ENCODE assay signal across 8 cellular contexts in genomic region chr7:100132697-100133137, GRCh38. TPM values are rescaled to one million over a fixed set of nuclear protein-coding genes. Genes with fewer than 3 reads are reported as not detected.
DNase-seq lines count a peak whose midpoint lies in the region; ATAC-seq, FAIRE-seq and TF ChIP-seq lines count a peak whose summit lies in the region.

No MANE protein-coding gene starts in this region.

- DNase-seq in DMS114 treated with DMSO at 0.1 percent for 48 hours (lab: John Stamatoyannopoulos, UW; ENCODE audit: unreplicated experiment): peak; percentile 48
- peak; percentile 64 for DNase-seq in HCEC 1CT
- DNase-seq in NCI-H187 treated with DMSO at 0.1 percent for 48 hours (lab: John Stamatoyannopoulos, UW): peak; percentile 29
- peak; percentile 54 for DNase-seq in T-helper 2 cell treated with Interferon-gamma antibody and Interleukin-4, amounts not matched to agents 5 μg/mL and 100 μg/mL, for 36 hours (ENCODE audit: low spot score)
- DNase-seq in K562 (ENCODE audit: extremely low read depth in 1 of 4, low spot score in 3 of 4): peak; percentile 76 to 87 (median 84)
- DNase-seq in inferior parietal cortex (ENCODE audit: extremely low spot score): peak; percentile 52
- DNase-seq in stimulated activated CD4-positive, alpha-beta T cell treated with anti-CD3 and anti-CD28 coated beads, Interleukin-2, amount 100 ng/mL, for 24 hours: peak; percentile 66 to 68

- H3K4me1 ChIP-seq in K562 (replicated peaks in 1 of 2; ENCODE audit: control insufficient read depth in 2 of 2, insufficient read depth in 2 of 2, low read length in 2 of 2): peaks cover 10% of the 10 kb centered on the region in 2 experiments

- no peak overlapping the region for H3K4me3 Mint-ChIP-seq in T-helper 2 cell treated with Interferon-gamma antibody and Interleukin-4, amounts not matched to agents 5 μg/mL and 100 μg/mL, for 36 hours

- in situ Hi-C loops in K562 (cut with MboI): loop anchor here (5.0 kb wide), 2 partner anchors 80 to 215 kb away; no protein-coding TSS in a partner anchor

- CTCF ChIA-PET in K562 (lab: Yijun Ruan, JAX; ENCODE audit: low intra/inter-chr PET ratio): interaction anchor here (0.6 to 4.8 kb wide), 8 partner anchors 44 to 351 kb away, joined by 3 to 54 read pairs (median 4); partner anchors contain the start of genes COPS6 and NYAP1

- no peaks in the 10 kb centered on the region for H3K9me3 Mint-ChIP-seq in T-helper 2 cell treated with Interferon-gamma antibody and Interleukin-4, amounts not matched to agents 5 μg/mL and 100 μg/mL, for 36 hours

- no peak overlapping the region; a peak in 1 of 4 replicates for H3K9ac ChIP-seq in K562 (ENCODE audit: insufficient read depth in 1 of 2, low read depth in 2 of 2, low read length in 2 of 2)

- 4% methylated on average over 3 of the region's 3 CpGs for WGBS in K562 (ENCODE audit: insufficient coverage, low coverage, missing lambda C conversion rate)

- H2AFZ ChIP-seq in K562 (ENCODE audit: low read depth, low read length): peak overlapping the region; percentile 61

- peak; percentile 93 for ATAC-seq in K562
- ATAC-seq in GM18873 (IDR thresholded peaks at IDR 0.05; ENCODE audit: low FRiP score, unreplicated experiment): no peak

- H3K27me3 Mint-ChIP-seq in T-helper 2 cell treated with Interferon-gamma antibody and Interleukin-4, amounts not matched to agents 5 μg/mL and 100 μg/mL, for 36 hours (ENCODE audit: low read depth): peaks cover 2% of the 10 kb centered on the region

- H3K9me3 ChIP-seq in K562 (replicated peaks; ENCODE audit: control insufficient read depth, insufficient read depth, low read depth, low read length): no peaks in the 10 kb centered on the region

- peak overlapping the region; percentile 47 for H3K4me2 ChIP-seq in K562 (ENCODE audit: insufficient read depth, low read length)

- no peak for TF ChIP-seq EP300 in K562 (IDR thresholded peaks at IDR 0.05; ENCODE audit: low read length)

- no peaks in the 10 kb centered on the region for H4K20me1 ChIP-seq in K562 (replicated peaks; ENCODE audit: control insufficient read depth, insufficient read depth, low read length)

- no peak overlapping the region for H3K27ac Mint-ChIP-seq in T-helper 2 cell treated with Interferon-gamma antibody and Interleukin-4, amounts not matched to agents 5 μg/mL and 100 μg/mL, for 36 hours

- intact Hi-C loops in K562 (cut with micrococcal nuclease): loop anchor here (1.0 to 2.0 kb wide), 4 partner anchors 56 to 274 kb away; no protein-coding TSS in a partner anchor

- peaks cover 10% of the 10 kb centered on the region for H3K4me1 Mint-ChIP-seq in T-helper 2 cell treated with Interferon-gamma antibody and Interleukin-4, amounts not matched to agents 5 μg/mL and 100 μg/mL, for 36 hours (ENCODE audit: low read depth)

- no peaks in the 10 kb centered on the region for H3K36me3 ChIP-seq in K562 (ENCODE audit: control insufficient read depth, insufficient read depth, low read length)

- H3K79me2 ChIP-seq in K562 (ENCODE audit: control insufficient read depth, insufficient read depth, low read length): peaks cover 3% of the 10 kb centered on the region; the same call in 2 of the 3 replicates

- TF ChIP-seq POLR2A in K562 (conservative IDR thresholded peaks at IDR 0.05): no peak

- H3K9me1 ChIP-seq in K562 (ENCODE audit: control insufficient read depth, insufficient read depth, low read length): no peaks in the 10 kb centered on the region

- H3K36me3 Mint-ChIP-seq in T-helper 2 cell treated with Interferon-gamma antibody and Interleukin-4, amounts not matched to agents 5 μg/mL and 100 μg/mL, for 36 hours (ENCODE audit: low read depth): no peaks in the 10 kb centered on the region

- no peak overlapping the region for H3K4me3 ChIP-seq in K562

- POLR2A ChIA-PET in K562 (lab: Yijun Ruan, JAX): interaction anchor here (0.7 to 3.8 kb wide), 10 partner anchors 9 to 297 kb away, joined by 3 to 13 read pairs (median 3); partner anchors contain the start of genes GPC2, LAMTOR4 and MEPCE

- peak; percentile 93 for FAIRE-seq in K562 (lab: Jason Lieb, UNC)

- no peaks in the 10 kb centered on the region; a peak in 2 of 5 replicates for H3K27me3 ChIP-seq in K562 (ENCODE audit: control insufficient read depth in 2 of 2, insufficient read depth in 2 of 2, low read length in 2 of 2)

- TF ChIP-seq CTCF in K562 (IDR thresholded peaks at IDR 0.05 in 2 of 3, conservative IDR thresholded peaks at IDR 0.05 in 1 of 3; ENCODE audit: insufficient read depth in 2 of 3, low read depth in 1 of 3, low read length in 3 of 3): peak; percentile 98 to 99 (median 98)

- peak; percentile 99 for TF ChIP-seq RAD21 in K562 (CRISPR knock-in tag; conservative IDR thresholded peaks at IDR 0.05 in 1 of 2, IDR thresholded peaks at IDR 0.05 in 1 of 2)

- no peak overlapping the region for H3K27ac ChIP-seq in K562 (ENCODE audit: extremely low read depth, low read depth, low read length)

- BruUV-seq in K562 (replicated peaks; lab: Mats Ljungman, UMichigan): no TSS peak

RNA-seq across cellular contexts. Expression of gene MBLAC1, which starts 6.0 kb away (rescaled TPM):
- total RNA-seq in K562 (2011; cell fraction: chromatin; rRNA removed; ENCODE audit: low replicate concordance): 0.56 and 1.9 TPM in 2 replicates
- 2.0 and 2.1 TPM in 2 replicates for total RNA-seq in K562 (2011; cell fraction: nucleolus; rRNA removed)
- 1.6 and 2.3 TPM in 2 replicates for total RNA-seq in K562 (2011; cell fraction: nucleoplasm; rRNA removed)
- total RNA-seq in K562 (2014; rRNA removed): 2.9 and 4.4 TPM in 2 replicates
- total RNA-seq in K562 (2014; rRNA removed; fragmentation: Illumina TruSeq; extraction: Trizol): 0.36 and 0.48 TPM in 2 replicates
- total RNA-seq in K562 (2015; rRNA removed; fragmentation: Illumina TruSeq; extraction: Trizol): 0.98 TPM in 2 replicates
- total RNA-seq in K562 (2021): 2.1 and 3.1 TPM in 2 replicates
- polyA plus RNA-seq in K562 (2011; rRNA removed): 0.52 and 0.54 TPM in 2 replicates
- 0.50 and 2.0 TPM in 2 replicates for polyA plus RNA-seq in K562 (2011; cell fraction: cytosol; rRNA removed)
- 0.69 and 1.1 TPM in 2 replicates for polyA plus RNA-seq in K562 (2011; cell fraction: nucleus; rRNA removed)
- 1.3 and 1.5 TPM in 2 replicates for polyA plus RNA-seq in K562 (2012)
- polyA plus RNA-seq in K562 (2014; fragmentation: Illumina TruSeq; extraction: Trizol): 0.21 and 0.69 TPM in 2 replicates
- under 1 TPM; 0.03 TPM for polyA plus RNA-seq in K562 (2014; fragmentation: Nextera tagmentation; extraction: Ambion mirVana)
- polyA plus RNA-seq in K562 (2014; rRNA removed): 1.6 and 2.3 TPM in 2 replicates
- polyA minus RNA-seq in K562 (2011; rRNA and poly(A)+ RNA removed): 0.15 TPM in 1 of 2 replicates, not detected in the other
- 0.95 TPM in 1 of 2 replicates, not detected in the other for polyA minus RNA-seq in K562 (2011; cell fraction: cytosol; rRNA and poly(A)+ RNA removed)
- 0.54 and 1.1 TPM in 2 replicates for polyA minus RNA-seq in K562 (2011; cell fraction: nucleus; rRNA and poly(A)+ RNA removed)

RNA-seq across cellular contexts. Expression of gene CNPY4, which starts 13.3 kb away (rescaled TPM):
- 6.2 and 14.1 TPM in 2 replicates for total RNA-seq in K562 (2011; cell fraction: chromatin; rRNA removed; ENCODE audit: low replicate concordance)
- 10.7 and 14.8 TPM in 2 replicates for total RNA-seq in K562 (2011; cell fraction: nucleolus; rRNA removed)
- total RNA-seq in K562 (2011; cell fraction: nucleoplasm; rRNA removed): 13.4 and 13.9 TPM in 2 replicates
- total RNA-seq in K562 (2014; rRNA removed) (5.9 and 7.6 TPM in 2 replicates), K562 (2014; rRNA removed; fragmentation: Illumina TruSeq; extraction: Trizol) (7.7 and 9.2 TPM in 2 replicates), K562 (2015; rRNA removed; fragmentation: Illumina TruSeq; extraction: Trizol) (10.2 and 11.2 TPM in 2 replicates), K562 (2021) (5.1 and 5.5 TPM in 2 replicates)
- polyA plus RNA-seq in K562 (2011; rRNA removed) (4.9 and 7.0 TPM in 2 replicates), K562 (2014; fragmentation: Illumina TruSeq; extraction: Trizol) (6.4 and 8.6 TPM in 2 replicates), K562 (2014; fragmentation: Nextera tagmentation; extraction: Ambion mirVana) (1 to 10 TPM; 1.9 to 6.3 TPM), K562 (2014; rRNA removed) (6.3 and 7.0 TPM in 2 replicates)
- polyA plus RNA-seq in K562 (2011; cell fraction: cytosol; rRNA removed): 3.9 and 5.4 TPM in 2 replicates
- 6.1 and 11.1 TPM in 2 replicates for polyA plus RNA-seq in K562 (2011; cell fraction: nucleus; rRNA removed)
- polyA plus RNA-seq in K562 (2012): 6.5 and 8.9 TPM in 2 replicates
- 2.8 and 5.5 TPM in 2 replicates for polyA minus RNA-seq in K562 (2011; rRNA and poly(A)+ RNA removed)
- polyA minus RNA-seq in K562 (2011; cell fraction: cytosol; rRNA and poly(A)+ RNA removed): 2.7 TPM in 1 of 2 replicates, not detected in the other
- 3.3 and 3.5 TPM in 2 replicates for polyA minus RNA-seq in K562 (2011; cell fraction: nucleus; rRNA and poly(A)+ RNA removed)

RNA-seq across cellular contexts. Expression of gene TAF6, which starts 13.6 kb away (rescaled TPM):
- total RNA-seq in K562 (2011; cell fraction: chromatin; rRNA removed; ENCODE audit: low replicate concordance): 80.0 and 157 TPM in 2 replicates
- total RNA-seq in K562 (2011; cell fraction: nucleolus; rRNA removed): 79.9 and 81.2 TPM in 2 replicates
- 59.5 and 72.2 TPM in 2 replicates for total RNA-seq in K562 (2011; cell fraction: nucleoplasm; rRNA removed)
- total RNA-seq in K562 (2014; rRNA removed) (21.3 and 36.4 TPM in 2 replicates), K562 (2014; rRNA removed; fragmentation: Illumina TruSeq; extraction: Trizol) (16.1 and 22.2 TPM in 2 replicates), K562 (2015; rRNA removed; fragmentation: Illumina TruSeq; extraction: Trizol) (17.9 and 21.5 TPM in 2 replicates), K562 (2021) (74.2 and 78.7 TPM in 2 replicates)
- polyA plus RNA-seq in K562 (2011; rRNA removed) (12.3 and 21.4 TPM in 2 replicates), K562 (2014; fragmentation: Illumina TruSeq; extraction: Trizol) (59.4 and 68.1 TPM in 2 replicates), K562 (2014; fragmentation: Nextera tagmentation; extraction: Ambion mirVana) (under 1 TPM; 0.78 to 0.83 TPM), K562 (2014; rRNA removed) (33.1 and 43.1 TPM in 2 replicates)
- polyA plus RNA-seq in K562 (2011; cell fraction: cytosol; rRNA removed): 9.2 and 16.8 TPM in 2 replicates
- 43.8 and 63.6 TPM in 2 replicates for polyA plus RNA-seq in K562 (2011; cell fraction: nucleus; rRNA removed)
- polyA plus RNA-seq in K562 (2012): 63.2 and 72.6 TPM in 2 replicates
- polyA minus RNA-seq in K562 (2011; rRNA and poly(A)+ RNA removed): 12.3 and 15.9 TPM in 2 replicates
- polyA minus RNA-seq in K562 (2011; cell fraction: cytosol; rRNA and poly(A)+ RNA removed): 23.7 and 37.7 TPM in 2 replicates
- 15.6 and 19.7 TPM in 2 replicates for polyA minus RNA-seq in K562 (2011; cell fraction: nucleus; rRNA and poly(A)+ RNA removed)

RNA-seq across cellular contexts. Expression of gene LAMTOR4, which starts 16.0 kb away (rescaled TPM):
- total RNA-seq in K562 (2011; cell fraction: chromatin; rRNA removed; ENCODE audit: low replicate concordance): 44.1 and 100 TPM in 2 replicates
- 87.9 and 91.2 TPM in 2 replicates for total RNA-seq in K562 (2011; cell fraction: nucleolus; rRNA removed)
- 91.3 and 109 TPM in 2 replicates for total RNA-seq in K562 (2011; cell fraction: nucleoplasm; rRNA removed)
- total RNA-seq in K562 (2014; rRNA removed) (231 and 275 TPM in 2 replicates), K562 (2014; rRNA removed; fragmentation: Illumina TruSeq; extraction: Trizol) (52.6 and 79.6 TPM in 2 replicates), K562 (2015; rRNA removed; fragmentation: Illumina TruSeq; extraction: Trizol) (139 and 152 TPM in 2 replicates), K562 (2021) (183 and 195 TPM in 2 replicates)
- polyA plus RNA-seq in K562 (2011; rRNA removed) (154 and 162 TPM in 2 replicates), K562 (2014; fragmentation: Illumina TruSeq; extraction: Trizol) (114 and 145 TPM in 2 replicates), K562 (2014; fragmentation: Nextera tagmentation; extraction: Ambion mirVana) (100 to 1,000 TPM; 206 to 314 TPM), K562 (2014; rRNA removed) (299 and 307 TPM in 2 replicates)
- polyA plus RNA-seq in K562 (2011; cell fraction: cytosol; rRNA removed): 371 and 576 TPM in 2 replicates
- 164 and 218 TPM in 2 replicates for polyA plus RNA-seq in K562 (2011; cell fraction: nucleus; rRNA removed)
- 237 and 248 TPM in 2 replicates for polyA plus RNA-seq in K562 (2012)
- 21.6 and 37.2 TPM in 2 replicates for polyA minus RNA-seq in K562 (2011; rRNA and poly(A)+ RNA removed)
- polyA minus RNA-seq in K562 (2011; cell fraction: cytosol; rRNA and poly(A)+ RNA removed): 32.1 and 32.2 TPM in 2 replicates
- polyA minus RNA-seq in K562 (2011; cell fraction: nucleus; rRNA and poly(A)+ RNA removed): 19.7 and 21.4 TPM in 2 replicates

RNA-seq across cellular contexts. Expression of gene TRAPPC14, which starts 25.8 kb away (rescaled TPM):
- total RNA-seq in K562 (2011; cell fraction: chromatin; rRNA removed; ENCODE audit: low replicate concordance): 86.1 and 225 TPM in 2 replicates
- total RNA-seq in K562 (2011; cell fraction: nucleolus; rRNA removed): 123 and 132 TPM in 2 replicates
- total RNA-seq in K562 (2011; cell fraction: nucleoplasm; rRNA removed): 95.7 and 101 TPM in 2 replicates
- total RNA-seq in K562 (2014; rRNA removed) (25.6 and 27.1 TPM in 2 replicates), K562 (2014; rRNA removed; fragmentation: Illumina TruSeq; extraction: Trizol) (7.6 and 9.9 TPM in 2 replicates), K562 (2015; rRNA removed; fragmentation: Illumina TruSeq; extraction: Trizol) (17.4 and 18.2 TPM in 2 replicates), K562 (2021) (38.2 and 45.9 TPM in 2 replicates)
- polyA plus RNA-seq in K562 (2011; rRNA removed) (5.4 and 12.1 TPM in 2 replicates), K562 (2014; fragmentation: Illumina TruSeq; extraction: Trizol) (20.5 and 29.3 TPM in 2 replicates), K562 (2014; fragmentation: Nextera tagmentation; extraction: Ambion mirVana) (under 1 TPM; 0.42 to 0.55 TPM), K562 (2014; rRNA removed) (27.9 and 43.8 TPM in 2 replicates)
- polyA plus RNA-seq in K562 (2011; cell fraction: cytosol; rRNA removed): 7.4 and 10.1 TPM in 2 replicates
- polyA plus RNA-seq in K562 (2011; cell fraction: nucleus; rRNA removed): 91.6 and 168 TPM in 2 replicates
- 26.9 and 43.9 TPM in 2 replicates for polyA plus RNA-seq in K562 (2012)
- 4.9 and 6.1 TPM in 2 replicates for polyA minus RNA-seq in K562 (2011; rRNA and poly(A)+ RNA removed)
- polyA minus RNA-seq in K562 (2011; cell fraction: cytosol; rRNA and poly(A)+ RNA removed): 6.9 and 7.9 TPM in 2 replicates
- polyA minus RNA-seq in K562 (2011; cell fraction: nucleus; rRNA and poly(A)+ RNA removed): 41.7 and 45.6 TPM in 2 replicates

Comparison
In these comparisons a context has a peak if more than half of its experiments do, and no peak if none do; other contexts are left out.
1. DNase-seq: peak in every context shown above with its lines; median percentile 84 in K562; 67 in stimulated activated CD4-positive, alpha-beta T cell treated with anti-CD3 and anti-CD28 coated beads, Interleukin-2, amount 100 ng/mL, for 24 hours; 64 in HCEC 1CT; 54 in T-helper 2 cell treated with Interferon-gamma antibody and Interleukin-4, amounts not matched to agents 5 μg/mL and 100 μg/mL, for 36 hours; 52 in inferior parietal cortex; 48 in DMS114 treated with DMSO at 0.1 percent for 48 hours; 29 in NCI-H187 treated with DMSO at 0.1 percent for 48 hours.